8 cellular contexts compared by ENCODE assay signal in genomic region chr2:96927420-96928171, GRCh38. TPM values are rescaled to one million over a fixed set of nuclear protein-coding genes. Genes with fewer than 3 reads are reported as not detected.
DNase-seq lines count a peak whose midpoint lies in the region; ATAC-seq and TF ChIP-seq lines count a peak whose summit lies in the region.

No MANE protein-coding gene starts in this region.

- H3K4me1 ChIP-seq in SJCRH30, result 0 out of 2 replicates have a peak, but pooled peaks cover 4% of the 10 kb centered on the region
- H3K4me1 ChIP-seq in right atrium auricular region, result peaks cover 0 to 19% of the 10 kb centered on the region in 2 donors
- H3K4me1 ChIP-seq in spleen, result peaks cover 0 to 13% (median 5%) of the 10 kb centered on the region in 6 donors

- H3K9me3 ChIP-seq in SJCRH30 (replicated peaks) (no peaks in the 10 kb centered on the region), right atrium auricular region (no peaks in the 10 kb centered on the region), spleen (no peaks in the 10 kb centered on the region)

- no peak overlapping the region for H3K27ac ChIP-seq in SJCRH30
- H3K27ac ChIP-seq in right atrium auricular region, result peak overlapping the region in 1 of 2 donors; percentile 41
- peak overlapping the region in 5 of 8 donors; percentile 27 to 49 (median 47) for H3K27ac ChIP-seq in spleen

- 60 to 76% (median 69%) methylated on average over 22 to 24 of the region's 24 CpGs for WGBS in spleen, 5 donors

- H3K4me3 ChIP-seq in SJCRH30 (peak overlapping the region; percentile 39), right atrium auricular region (peak overlapping the region; percentile 15 to 39), spleen (no peak overlapping the region)

- H3K36me3 Mint-ChIP-seq in HFFc6 (ENCODE audit: low read depth), result no peaks in the 10 kb centered on the region

- TF ChIP-seq POLR2A in spleen (IDR thresholded peaks at IDR 0.05), result no peak

- peaks cover 58% of the 10 kb centered on the region for H3K27me3 Mint-ChIP-seq in HFFc6 (ENCODE audit: insufficient read depth)

- H3K4me1 Mint-ChIP-seq in HFFc6 (ENCODE audit: low read depth), result peaks cover 10% of the 10 kb centered on the region; the same call in 1 of the 2 replicates

- H3K27ac Mint-ChIP-seq in HFFc6, result no peak overlapping the region

- H3K4me3 Mint-ChIP-seq in HFFc6, result peak overlapping the region; percentile 28; the same call in 1 of the 2 replicates

- peak; percentile 27 for TF ChIP-seq CTCF in HFFc6 (IDR thresholded peaks at IDR 0.05)
- no peak for TF ChIP-seq CTCF in right atrium auricular region (IDR thresholded peaks at IDR 0.05)
- peak in 1 of 11 experiments; percentile 11 for TF ChIP-seq CTCF in spleen (IDR thresholded peaks at IDR 0.05 in 8 of 11, conservative IDR thresholded peaks at IDR 0.05 in 3 of 11)

- peaks cover 7% of the 10 kb centered on the region; the same call in 1 of the 2 replicates for H3K27me3 ChIP-seq in SJCRH30
- H3K27me3 ChIP-seq in right atrium auricular region, result no peaks in the 10 kb centered on the region
- peaks cover 0 to 21% (median 0%) of the 10 kb centered on the region in 7 donors for H3K27me3 ChIP-seq in spleen (replicated peaks in 1 of 7)

- intact Hi-C loops in spleen (cut with DNase I; ENCODE audit: low total_unique reads), result no loop called here

- H3K36me3 ChIP-seq in SJCRH30 (no peaks in the 10 kb centered on the region), right atrium auricular region (no peaks in the 10 kb centered on the region), spleen (no peaks in the 10 kb centered on the region)

- DNase-seq in HFFc6, result peak; percentile 30
- DNase-seq in SJCRH30, result peak; percentile 44 to 57
- DNase-seq in right atrium auricular region (ENCODE audit: low spot score), result no peak
- DNase-seq in spleen, result no peak
- DNase-seq in activated CD8-positive, alpha-beta memory T cell treated with anti-CD3 and anti-CD28 coated beads, Interleukin-2, amount 50 U/mL, for 4 hours, result no peak
- no peak for DNase-seq in activated CD4-positive, alpha-beta T cell treated with anti-CD3 and anti-CD28 coated beads, Interleukin-2, amount 50 U/mL, for 4 hours

- no peaks in the 10 kb centered on the region for H3K9me3 Mint-ChIP-seq in HFFc6

- ATAC-seq in GM19397 (IDR thresholded peaks at IDR 0.05; ENCODE audit: unreplicated experiment) (no peak), GM21576 (IDR thresholded peaks at IDR 0.05; ENCODE audit: unreplicated experiment) (no peak)

RNA-seq across cellular contexts. Expression of gene SEMA4C, which starts 57.7 kb away (rescaled TPM):
- 10 to 100 TPM; 11.6 to 13.7 (median 12.7) TPM for total RNA-seq in HFFc6 (2021; fragmentation: NEBNext Ultra II Directional; extraction: Animal tissue kit (Norgen Biotek cat#: 25700))
- 41.3 and 49.4 TPM in 2 replicates for total RNA-seq in SJCRH30 (2014; rRNA removed; shearing (Covaris generic))
- 10 to 100 TPM; 12.0 to 23.3 TPM for total RNA-seq in right atrium auricular region
- 100 to 1,000 TPM in 2 of 7 donors, 10 to 100 TPM in 5; 59.7 to 205 (median 70.3) TPM for total RNA-seq in spleen
- 10 to 100 TPM in 2 of 3 donors, 1 to 10 TPM in 1; 6.1 to 37.2 (median 16.5) TPM for polyA plus RNA-seq in spleen

RNA-seq across cellular contexts. Expression of gene FAM178B, which starts 58.8 kb away (rescaled TPM):
- total RNA-seq in HFFc6 (2021; fragmentation: NEBNext Ultra II Directional; extraction: Animal tissue kit (Norgen Biotek cat#: 25700)), result not detected
- 1.4 and 2.0 TPM in 2 replicates for total RNA-seq in SJCRH30 (2014; rRNA removed; shearing (Covaris generic))
- total RNA-seq in right atrium auricular region (not detected), spleen (10 to 100 TPM in 2 of 7 donors, 1 to 10 TPM in 4, not detected in 1; 3.8 to 27.4 (median 8.9) TPM)
- 1 to 10 TPM; 1.5 to 7.3 (median 4.2) TPM for polyA plus RNA-seq in spleen

Comparison
In these comparisons a context has a peak if more than half of its experiments do, and no peak if none do; other contexts are left out.
1. DNase-seq: peak in HFFc6 (single experiment) and SJCRH30 (2 of 2); none in right atrium auricular region (single experiment), spleen (single experiment), activated CD8-positive, alpha-beta memory T cell treated with anti-CD3 and anti-CD28 coated beads, Interleukin-2, amount 50 U/mL, for 4 hours (single experiment) and activated CD4-positive, alpha-beta T cell treated with anti-CD3 and anti-CD28 coated beads, Interleukin-2, amount 50 U/mL, for 4 hours (0 of 2).
2. H3K4me3 ChIP-seq: peak in SJCRH30 (single experiment) and right atrium auricular region (2 of 2); none in spleen (0 of 8).